In the genomic region with DNA sequence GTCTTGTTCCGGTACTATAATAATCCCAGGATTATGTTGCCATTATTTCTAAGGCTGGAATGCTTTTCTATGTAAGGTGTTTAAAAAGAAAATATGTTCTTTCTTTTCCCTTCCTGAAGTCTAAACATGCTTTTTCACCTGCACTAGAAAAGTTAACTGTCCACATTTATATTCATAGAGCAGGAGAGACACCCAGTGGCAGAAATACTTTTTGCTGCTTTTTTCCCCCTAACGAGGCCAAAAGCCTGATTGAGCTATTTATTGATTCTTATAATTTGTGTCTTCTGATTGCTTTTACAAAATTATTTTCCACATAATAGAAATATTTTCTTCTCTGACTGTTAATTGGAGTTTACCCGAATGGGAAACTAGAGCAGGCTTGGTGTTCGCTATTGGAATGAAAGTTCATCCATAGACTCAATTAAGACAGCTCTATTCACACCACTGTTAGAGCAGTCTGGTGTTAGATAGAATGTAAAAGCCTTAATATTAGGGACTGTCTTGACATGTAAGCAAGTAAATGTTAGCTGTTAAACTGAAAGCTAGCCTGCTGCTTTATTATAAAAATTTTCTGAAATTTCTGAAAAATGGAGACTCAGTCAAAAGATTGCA, we compare ENCODE assay signal across 8 cellular contexts. TPM values are rescaled to one million over a fixed set of nuclear protein-coding genes. Genes with fewer than 3 reads are reported as not detected.
DNase-seq lines count a peak whose midpoint lies in the region; ATAC-seq and TF ChIP-seq lines count a peak whose summit lies in the region.

No MANE protein-coding gene starts in this region.

- no peaks in the 10 kb centered on the region for H3K79me1 ChIP-seq in H9 (ENCODE audit: insufficient read depth, low read depth, low read length, poor library complexity, severe bottlenecking)

- no peaks in the 10 kb centered on the region for H3K9me3 ChIP-seq in H9 (ENCODE audit: control insufficient read depth, low read depth, low read length)

- no peak overlapping the region for H3K27ac ChIP-seq in H9 (ENCODE audit: insufficient read length, low read depth, low read length)

- no peaks in the 10 kb centered on the region for H3K4me1 ChIP-seq in H9 (ENCODE audit: insufficient read depth, low read length)

- H3K4me2 ChIP-seq in H9 (ENCODE audit: insufficient read depth, insufficient read length, low read length) = no peak overlapping the region

- no peaks in the 10 kb centered on the region for H3K23me2 ChIP-seq in H9 (ENCODE audit: insufficient read length, low read depth, low read length, poor library complexity, severe bottlenecking)

- TF ChIP-seq CTCF in H9 (conservative IDR thresholded peaks at IDR 0.05) = peak; percentile 66
- peak; percentile 66 for TF ChIP-seq CTCF in choroid plexus epithelial cell (conservative IDR thresholded peaks at IDR 0.05; ENCODE audit: low read depth, low read length)

- H3K4me3 ChIP-seq in choroid plexus epithelial cell (ENCODE audit: low read depth, low read length) = no peak overlapping the region

- DNase-seq in activated naive CD8-positive, alpha-beta T cell treated with anti-CD3 and anti-CD28 coated beads, Interleukin-2, amount 10 ng/mL, durations not matched to agents 7 days and 5 days = no peak
- no peak for DNase-seq in activated naive CD8-positive, alpha-beta T cell treated with anti-CD3 and anti-CD28 coated beads for 36 hours
- DNase-seq in H9 (no peak), NCI-H748 (lab: John Stamatoyannopoulos, UW; ENCODE audit: unreplicated experiment) (peak; percentile 47), choroid plexus epithelial cell (ENCODE audit: low read depth) (peak; percentile 48), mucosa of gallbladder (ENCODE audit: low spot score) (peak; percentile 21)
- DNase-seq in stimulated activated CD4-positive, alpha-beta T cell treated with anti-CD3 and anti-CD28 coated beads, Interleukin-15, amount 100 ng/mL, for 24 hours = no peak

- H3K36me3 Mint-ChIP-seq in activated naive CD8-positive, alpha-beta T cell treated with anti-CD3 and anti-CD28 coated beads, Interleukin-2, amount 10 ng/mL, durations not matched to agents 7 days and 5 days = peaks cover 18% of the 10 kb centered on the region
- peaks cover 15% of the 10 kb centered on the region for H3K36me3 Mint-ChIP-seq in activated naive CD8-positive, alpha-beta T cell treated with anti-CD3 and anti-CD28 coated beads for 36 hours
- H3K36me3 Mint-ChIP-seq in H9 (ENCODE audit: insufficient read depth in 1 of 3, low read depth in 3 of 3) = peaks cover 4 to 31% (median 31%) of the 10 kb centered on the region in 3 experiments; a peak in 6 of 7 replicates

- H4K5ac ChIP-seq in H9 (ENCODE audit: insufficient read length, low read depth, low read length) = no peak overlapping the region

- H2AFZ ChIP-seq in H9 (ENCODE audit: low read length) = no peak overlapping the region

- H3K9ac ChIP-seq in H9 (ENCODE audit: extremely low read depth, insufficient read length, low read length) = no peak overlapping the region

- H3K23ac ChIP-seq in H9 (ENCODE audit: insufficient read length, low read depth, low read length) = no peak overlapping the region

- H3K9me3 Mint-ChIP-seq in activated naive CD8-positive, alpha-beta T cell treated with anti-CD3 and anti-CD28 coated beads, Interleukin-2, amount 10 ng/mL, durations not matched to agents 7 days and 5 days = no peaks in the 10 kb centered on the region
- H3K9me3 Mint-ChIP-seq in activated naive CD8-positive, alpha-beta T cell treated with anti-CD3 and anti-CD28 coated beads for 36 hours = no peaks in the 10 kb centered on the region
- no peaks in the 10 kb centered on the region for H3K9me3 Mint-ChIP-seq in H9

- H3K4ac ChIP-seq in H9 (ENCODE audit: low read depth, low read length) = no peak overlapping the region

- no peak overlapping the region for H2BK20ac ChIP-seq in H9 (ENCODE audit: low read depth, low read length, poor library complexity, severe bottlenecking)

- H3K18ac ChIP-seq in H9 (ENCODE audit: insufficient read length, low read depth, low read length) = no peak overlapping the region

- peaks cover 11% of the 10 kb centered on the region for H3K4me1 Mint-ChIP-seq in activated naive CD8-positive, alpha-beta T cell treated with anti-CD3 and anti-CD28 coated beads, Interleukin-2, amount 10 ng/mL, durations not matched to agents 7 days and 5 days
- H3K4me1 Mint-ChIP-seq in activated naive CD8-positive, alpha-beta T cell treated with anti-CD3 and anti-CD28 coated beads for 36 hours = peaks cover 6% of the 10 kb centered on the region
- H3K4me1 Mint-ChIP-seq in H9 = 0 out of 4 replicates have a peak, but pooled peaks cover 0 to 2% of the 10 kb centered on the region in 2 experiments

- H3K14ac ChIP-seq in H9 (ENCODE audit: insufficient read depth, low read length) = no peak overlapping the region

- H2BK15ac ChIP-seq in H9 (ENCODE audit: low read depth, low read length) = no peak overlapping the region

- no peaks in the 10 kb centered on the region; the same call in 1 of the 2 replicates for H3K27me3 ChIP-seq in H9 (ENCODE audit: insufficient read depth, low read length)

- no peaks in the 10 kb centered on the region for H3K79me2 ChIP-seq in H9 (ENCODE audit: insufficient read depth, low read length)

- H3K56ac ChIP-seq in H9 (ENCODE audit: insufficient read length, low read depth, low read length) = no peak overlapping the region

- H2AK5ac ChIP-seq in H9 (ENCODE audit: insufficient read length, low read length) = no peak overlapping the region

- POLR2A ChIA-PET in activated naive CD8-positive, alpha-beta T cell treated with anti-CD3 and anti-CD28 coated beads, Interleukin-2, amount 10 ng/mL, durations not matched to agents 7 days and 5 days (lab: Charles Lee) = interaction anchor here (0.7 to 1.5 kb wide), 2 partner anchors 12 to 182 kb away, joined by 3 to 4 read pairs; no protein-coding TSS in a partner anchor

- no peak overlapping the region for H4K91ac ChIP-seq in H9 (ENCODE audit: insufficient read length, low read depth, low read length)

- no peak overlapping the region for H2BK120ac ChIP-seq in H9 (ENCODE audit: low read depth, low read length, poor library complexity, severe bottlenecking)

- no peaks in the 10 kb centered on the region for H3K27me3 Mint-ChIP-seq in activated naive CD8-positive, alpha-beta T cell treated with anti-CD3 and anti-CD28 coated beads, Interleukin-2, amount 10 ng/mL, durations not matched to agents 7 days and 5 days
- H3K27me3 Mint-ChIP-seq in activated naive CD8-positive, alpha-beta T cell treated with anti-CD3 and anti-CD28 coated beads for 36 hours = no peaks in the 10 kb centered on the region
- H3K27me3 Mint-ChIP-seq in H9 (ENCODE audit: low read depth) = no peaks in the 10 kb centered on the region

- peak; percentile 56 for ATAC-seq in activated naive CD8-positive, alpha-beta T cell treated with anti-CD3 and anti-CD28 coated beads, Interleukin-2, amount 10 ng/mL, durations not matched to agents 7 days and 5 days (ENCODE audit: low read depth)
- ATAC-seq in HG03196 (IDR thresholded peaks at IDR 0.05; ENCODE audit: unreplicated experiment) = no peak

- no peak overlapping the region for H3T11ph ChIP-seq in H9 (ENCODE audit: low read length)

- H2BK5ac ChIP-seq in H9 (ENCODE audit: insufficient read length, low read length) = no peak overlapping the region

- no peaks in the 10 kb centered on the region for H4K20me1 ChIP-seq in H9 (ENCODE audit: control insufficient read depth, insufficient read depth, insufficient read length)

- no CpG with 5 or more reads among the region's 4 CpGs for WGBS in H9 (ENCODE audit: extremely low coverage, insufficient read length, low lambda C conversion rate)

- no peak overlapping the region for H3K27ac Mint-ChIP-seq in activated naive CD8-positive, alpha-beta T cell treated with anti-CD3 and anti-CD28 coated beads, Interleukin-2, amount 10 ng/mL, durations not matched to agents 7 days and 5 days
- no peak overlapping the region for H3K27ac Mint-ChIP-seq in activated naive CD8-positive, alpha-beta T cell treated with anti-CD3 and anti-CD28 coated beads for 36 hours
- no peak overlapping the region for H3K27ac Mint-ChIP-seq in H9

- no peak overlapping the region for H3K4me3 Mint-ChIP-seq in activated naive CD8-positive, alpha-beta T cell treated with anti-CD3 and anti-CD28 coated beads, Interleukin-2, amount 10 ng/mL, durations not matched to agents 7 days and 5 days
- no peak overlapping the region for H3K4me3 Mint-ChIP-seq in activated naive CD8-positive, alpha-beta T cell treated with anti-CD3 and anti-CD28 coated beads for 36 hours
- H3K4me3 Mint-ChIP-seq in H9 = no peak overlapping the region

- no peak overlapping the region for H4K8ac ChIP-seq in H9 (replicated peaks; ENCODE audit: insufficient read length, low read depth, low read length)

- H2BK12ac ChIP-seq in H9 (ENCODE audit: insufficient read length, low read depth, low read length) = no peak overlapping the region

RNA-seq across cellular contexts. Expression of a gene that starts 15.8 kb away (rescaled TPM):
- 1 to 10 TPM; 5.3 to 5.4 TPM for total RNA-seq in activated naive CD8-positive, alpha-beta T cell treated with anti-CD3 and anti-CD28 coated beads, Interleukin-2, amount 10 ng/mL, durations not matched to agents 7 days and 5 days
- 1 to 10 TPM; 6.8 to 7.0 TPM for total RNA-seq in activated naive CD8-positive, alpha-beta T cell treated with anti-CD3 and anti-CD28 coated beads for 36 hours
- total RNA-seq in H9 (2021) (5.1 and 5.5 TPM in 2 replicates), mucosa of gallbladder (4.9 TPM)

RNA-seq across cellular contexts. Expression of a gene that starts 21.5 kb away (rescaled TPM):
- total RNA-seq in activated naive CD8-positive, alpha-beta T cell treated with anti-CD3 and anti-CD28 coated beads, Interleukin-2, amount 10 ng/mL, durations not matched to agents 7 days and 5 days = 10 to 100 TPM; 18.3 to 19.6 TPM
- total RNA-seq in activated naive CD8-positive, alpha-beta T cell treated with anti-CD3 and anti-CD28 coated beads for 36 hours = 10 to 100 TPM; 21.4 to 22.9 TPM
- 10.4 and 13.9 TPM in 2 replicates for total RNA-seq in H9 (2021)
- 9.6 TPM for total RNA-seq in mucosa of gallbladder

Comparison
In these comparisons a context has a peak if more than half of its experiments do, and no peak if none do; other contexts are left out.
1. DNase-seq: peak in NCI-H748 (single experiment), choroid plexus epithelial cell (single experiment) and mucosa of gallbladder (single experiment); none in activated naive CD8-positive, alpha-beta T cell treated with anti-CD3 and anti-CD28 coated beads, Interleukin-2, amount 10 ng/mL, durations not matched to agents 7 days and 5 days (single experiment), activated naive CD8-positive, alpha-beta T cell treated with anti-CD3 and anti-CD28 coated beads for 36 hours (single experiment), H9 (single experiment) and stimulated activated CD4-positive, alpha-beta T cell treated with anti-CD3 and anti-CD28 coated beads, Interleukin-15, amount 100 ng/mL, for 24 hours (single experiment).